ENCODE assay signal across 8 cellular contexts in the genomic region with DNA sequence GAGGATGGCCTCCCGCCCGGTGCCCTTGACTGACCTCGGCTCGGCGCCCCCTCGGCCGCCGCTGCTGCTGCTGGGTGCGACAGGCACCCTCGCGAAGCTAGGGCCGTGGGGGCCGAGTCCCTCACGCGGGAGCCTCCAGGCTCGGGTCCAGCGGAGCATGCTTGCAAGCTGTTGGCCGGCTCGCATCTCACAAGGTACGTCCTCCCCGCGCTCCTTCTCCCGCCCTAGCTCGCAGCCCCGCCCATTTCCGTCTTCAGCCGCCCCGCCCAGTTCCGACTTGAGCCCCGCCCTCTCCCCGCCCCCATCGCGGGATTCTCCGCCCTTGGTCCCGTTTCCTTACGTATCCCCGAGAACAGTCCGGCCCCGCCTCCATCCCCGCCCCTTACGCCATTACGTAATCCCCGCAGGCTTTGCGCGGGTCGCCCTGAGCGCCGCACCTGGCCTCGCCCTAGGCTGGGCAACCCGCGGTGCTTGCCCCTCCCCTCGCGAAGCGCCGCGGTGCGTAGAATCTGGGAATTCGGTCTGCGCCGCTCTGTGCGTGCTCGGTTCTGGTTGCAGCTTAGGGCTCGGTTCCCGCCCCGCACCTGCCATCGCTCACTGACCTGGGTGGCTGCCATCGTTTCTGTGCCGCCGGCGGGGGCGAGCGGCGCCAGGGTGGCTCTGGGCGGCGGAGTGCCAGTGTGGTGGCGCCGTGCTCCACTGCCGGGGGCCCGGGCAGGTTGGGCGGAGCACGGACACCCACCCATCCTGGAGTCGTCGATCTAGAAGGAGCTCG. TPM values are rescaled to one million over a fixed set of nuclear protein-coding genes. Genes with fewer than 3 reads are reported as not detected.
DNase-seq lines count a peak whose midpoint lies in the region; ATAC-seq, FAIRE-seq and TF ChIP-seq lines count a peak whose summit lies in the region.

A gene with protein sequence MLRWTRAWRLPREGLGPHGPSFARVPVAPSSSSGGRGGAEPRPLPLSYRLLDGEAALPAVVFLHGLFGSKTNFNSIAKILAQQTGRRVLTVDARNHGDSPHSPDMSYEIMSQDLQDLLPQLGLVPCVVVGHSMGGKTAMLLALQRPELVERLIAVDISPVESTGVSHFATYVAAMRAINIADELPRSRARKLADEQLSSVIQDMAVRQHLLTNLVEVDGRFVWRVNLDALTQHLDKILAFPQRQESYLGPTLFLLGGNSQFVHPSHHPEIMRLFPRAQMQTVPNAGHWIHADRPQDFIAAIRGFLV (minus strand): TSS at position 191 of the 775 bp plus-strand sequence. CDS start 32 bp downstream, at position 159.

- H3K4me3 ChIP-seq in psoas muscle, result peak within 1 kb of the TSS; percentile 91

- no peaks in the 10 kb centered on the region for H3K4me1 ChIP-seq in psoas muscle

- intact Hi-C loops in left ventricle myocardium superior (cut with micrococcal nuclease) (no loop called here), psoas muscle (cut with DNase I) (loop anchor here in 1 of 2 donors (10.0 kb wide), 1 partner anchor 116 kb away; no protein-coding TSS in a partner anchor)

- no peaks in the 10 kb centered on the region for H3K9me3 ChIP-seq in psoas muscle

- peak; percentile 95 for FAIRE-seq in urothelium cell line (lab: Jason Lieb, UNC)

- DNase-seq in NCI-H187 treated with DMSO at 0.1 percent for 48 hours (lab: John Stamatoyannopoulos, UW), result peak; percentile 89
- DNase-seq in T-helper 2 cell, result peak; percentile 94 to 99 (median 97)
- peak; percentile 98 for DNase-seq in left ventricle myocardium superior
- DNase-seq in psoas muscle, result peak; percentile 96 to 99
- peak; percentile 98 for DNase-seq in urothelium cell line (ENCODE audit: low spot score)

- ATAC-seq in GM18502 (IDR thresholded peaks at IDR 0.05; ENCODE audit: poor library complexity, unreplicated experiment) (peak; percentile 89), HG02943 (IDR thresholded peaks at IDR 0.05; ENCODE audit: low read depth, unreplicated experiment) (peak; percentile 86), left ventricle myocardium superior (peak; percentile 90), psoas muscle (peak; percentile 95 to 97 (median 96))

- H3K27ac ChIP-seq in angular gyrus (ENCODE audit: low read depth, low read length) (peak within 1 kb of the TSS; percentile 93), psoas muscle (peak within 1 kb of the TSS; percentile 83)

- no peak for TF ChIP-seq CTCF in psoas muscle (IDR thresholded peaks at IDR 0.05)

- 0% methylated on average over 67 to 84 of the region's 84 CpGs for WGBS in psoas muscle, 3 donors

- H3K36me3 ChIP-seq in psoas muscle (ENCODE audit: insufficient read depth in 1 of 2, low read depth in 1 of 2), result peaks cover 4 to 20% of the 10 kb centered on the region in 2 donors

- no peaks in the 10 kb centered on the region for H3K27me3 ChIP-seq in psoas muscle (ENCODE audit: insufficient read depth in 3 of 3, low read length in 2 of 3)

RNA-seq across cellular contexts. Expression of the gene that starts here (rescaled TPM):
- total RNA-seq in left ventricle myocardium superior (24.0 TPM), psoas muscle (10 to 100 TPM in 2 of 4 donors, 1 to 10 TPM in 2; 6.8 to 16.9 (median 11.5) TPM)
- polyA plus RNA-seq in psoas muscle, result 10 to 100 TPM in 2 of 3 donors, 1 to 10 TPM in 1; 7.4 to 26.6 (median 14.1) TPM

Comparison
In these comparisons a context has a peak if more than half of its experiments do, and no peak if none do; other contexts are left out.
1. Peak in every context shown above with its lines: DNase-seq, ATAC-seq, H3K4me3 ChIP-seq and H3K27ac ChIP-seq.